1 cellular context compared by ENCODE assay signal in the genomic region with DNA sequence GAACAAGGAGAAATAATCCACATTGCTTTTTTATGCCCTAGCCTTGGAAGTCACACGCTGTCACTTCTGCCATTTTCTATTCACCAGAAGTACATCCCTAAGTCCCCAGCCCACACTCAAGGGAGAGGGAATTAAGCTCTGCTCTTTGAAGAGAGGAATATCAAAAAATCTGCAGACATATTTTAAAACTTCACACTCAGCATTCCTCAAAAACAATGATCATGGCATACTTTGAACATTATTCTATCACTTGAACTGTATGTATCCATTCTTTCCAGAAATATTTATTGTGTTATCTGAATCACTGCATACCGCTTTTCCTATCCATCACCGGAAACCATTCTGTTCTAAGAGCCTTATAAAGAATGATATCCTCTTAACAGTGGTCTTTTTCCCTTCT.
TF ChIP-seq lines count a peak whose summit lies in the region.

No MANE protein-coding gene starts in this region.

TF ChIP-seq in HepG2, 621 proteins besides CTCF, POLR2A, EP300 and RAD21:
- TF ChIP-seq MAFK (conservative IDR thresholded peaks at IDR 0.05 in 1 of 2, IDR thresholded peaks at IDR 0.05 in 1 of 2; ENCODE audit: low read length in 2 of 2) = peak; percentile 30 to 55; a peak in 3 of 4 replicates
- TF ChIP-seq, protein P1, sequence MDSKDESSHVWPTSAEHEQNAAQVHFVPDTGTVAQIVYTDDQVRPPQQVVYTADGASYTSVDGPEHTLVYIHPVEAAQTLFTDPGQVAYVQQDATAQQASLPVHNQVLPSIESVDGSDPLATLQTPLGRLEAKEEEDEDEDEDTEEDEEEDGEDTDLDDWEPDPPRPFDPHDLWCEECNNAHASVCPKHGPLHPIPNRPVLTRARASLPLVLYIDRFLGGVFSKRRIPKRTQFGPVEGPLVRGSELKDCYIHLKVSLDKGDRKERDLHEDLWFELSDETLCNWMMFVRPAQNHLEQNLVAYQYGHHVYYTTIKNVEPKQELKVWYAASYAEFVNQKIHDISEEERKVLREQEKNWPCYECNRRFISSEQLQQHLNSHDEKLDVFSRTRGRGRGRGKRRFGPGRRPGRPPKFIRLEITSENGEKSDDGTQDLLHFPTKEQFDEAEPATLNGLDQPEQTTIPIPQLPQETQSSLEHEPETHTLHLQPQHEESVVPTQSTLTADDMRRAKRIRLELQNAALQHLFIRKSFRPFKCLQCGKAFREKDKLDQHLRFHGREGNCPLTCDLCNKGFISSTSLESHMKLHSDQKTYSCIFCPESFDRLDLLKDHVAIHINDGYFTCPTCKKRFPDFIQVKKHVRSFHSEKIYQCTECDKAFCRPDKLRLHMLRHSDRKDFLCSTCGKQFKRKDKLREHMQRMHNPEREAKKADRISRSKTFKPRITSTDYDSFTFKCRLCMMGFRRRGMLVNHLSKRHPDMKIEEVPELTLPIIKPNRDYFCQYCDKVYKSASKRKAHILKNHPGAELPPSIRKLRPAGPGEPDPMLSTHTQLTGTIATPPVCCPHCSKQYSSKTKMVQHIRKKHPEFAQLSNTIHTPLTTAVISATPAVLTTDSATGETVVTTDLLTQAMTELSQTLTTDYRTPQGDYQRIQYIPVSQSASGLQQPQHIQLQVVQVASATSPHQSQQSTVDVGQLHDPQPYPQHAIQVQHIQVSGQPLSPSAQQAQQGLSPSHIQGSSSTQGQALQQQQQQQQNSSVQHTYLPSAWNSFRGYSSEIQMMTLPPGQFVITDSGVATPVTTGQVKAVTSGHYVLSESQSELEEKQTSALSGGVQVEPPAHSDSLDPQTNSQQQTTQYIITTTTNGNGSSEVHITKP (CRISPR knock-in tag; IDR thresholded peaks at IDR 0.05; ENCODE audit: low read depth) = no peak
- 0 out of 2 replicates have a peak, but pooled peaks have one; percentile 29 for TF ChIP-seq RBFOX2 (IDR thresholded peaks at IDR 0.05; ENCODE audit: low read depth, low read length)
